ENCODE assay signal across 20 cellular contexts in the genomic region with DNA sequence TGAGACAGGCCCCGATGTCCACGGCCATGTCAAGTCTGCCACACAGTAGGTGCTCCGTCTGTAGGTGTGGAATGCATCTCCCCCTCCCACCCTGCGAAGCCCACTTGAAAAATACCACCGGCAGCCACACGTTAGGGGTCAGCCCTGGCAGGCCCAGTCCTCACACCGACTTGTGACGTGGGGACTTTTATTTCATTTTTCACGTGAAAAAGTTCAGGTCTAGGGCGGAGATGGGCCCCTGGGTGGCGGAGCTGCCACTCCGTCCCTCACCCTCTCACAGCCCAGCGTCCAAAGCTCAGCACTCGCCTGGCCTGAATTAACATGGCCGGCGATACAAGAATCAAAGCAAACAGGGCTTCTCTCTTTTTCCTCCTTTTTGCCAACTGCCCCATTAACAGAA. TPM values are rescaled to one million over a fixed set of nuclear protein-coding genes. Genes with fewer than 3 reads are reported as not detected.
"Had no signal": no experiment of that assay in that cellular context is flagged by ENCODE, and none has a peak within 500 bp of the region (broad histone marks: within the 10 kb centered on the region; RNA-seq: fewer than 3 reads in every experiment).

No MANE protein-coding gene starts in this region.

- H3K4me3 ChIP-seq: lower lobe of right lung, tibial artery, vagina had no signal

- DNase-seq: activated B cell treated with CpG ODN at 0.5 μM for 24 hours; activated CD4-positive, alpha-beta T cell treated with anti-CD3 and anti-CD28 coated beads, Interleukin-2, amount 10 ng/mL, durations not matched to agents 7 days and 5 days; activated naive CD8-positive, alpha-beta T cell treated with anti-CD3 and anti-CD28 coated beads for 36 hours; brain microvascular endothelial cell; cerebellar nuclear complex; dermis blood vessel endothelial cell; effector memory CD8-positive, alpha-beta T cell; foreskin keratinocyte; left cardiac atrium; lower lobe of right lung; nephron progenitor cell; stimulated activated CD4-positive, alpha-beta T cell treated with anti-CD3 and anti-CD28 coated beads, Interleukin-1b, Interleukin-23, amount 100 ng/mL, for 48 hours; SW 1271; tibial artery had no signal

- ATAC-seq: effector memory CD8-positive, alpha-beta T cell; foreskin keratinocyte; lower lobe of right lung; sciatic nerve had no signal

- H3K9me3 ChIP-seq: lower lobe of right lung, tibial artery, vagina had no signal

- H3K27ac ChIP-seq: brain microvascular endothelial cell, foreskin keratinocyte, lower lobe of right lung, vagina had no signal

- H3K27me3 ChIP-seq: brain microvascular endothelial cell, foreskin keratinocyte, tibial artery, vagina had no signal

- FAIRE-seq: TTC549 had no signal

- H3K36me3 ChIP-seq: brain microvascular endothelial cell, lower lobe of right lung, tibial artery, vagina had no signal

RNA-seq across cellular contexts. Expression of a gene that starts 3.8 kb away (rescaled TPM):
- total RNA-seq: activated CD4-positive, alpha-beta T cell treated with anti-CD3 and anti-CD28 coated beads, Interleukin-2, amount 10 ng/mL, durations not matched to agents 7 days and 5 days; activated naive CD8-positive, alpha-beta T cell treated with anti-CD3 and anti-CD28 coated beads for 36 hours; activated T-helper 1 cell treated with anti-CD3 and anti-CD28 coated beads, Interleukin-12 subunit alpha, Interleukin-12 subunit beta, Interleukin-2, Interleukin-4 antibody, amounts not matched to agents 30 ng/mL and 10 ng/mL and 1 ng/mL, durations not matched to agents 14 hours and 24 hours and 36 hours; dermis blood vessel endothelial cell; foreskin keratinocyte; mesothelial cell of epicardium; T-helper 2 cell treated with Interferon-gamma antibody and Interleukin-4, amounts not matched to agents 100 ng/mL and 5 ng/mL, for 36 hours; vagina had no signal
- polyA plus RNA-seq: foreskin keratinocyte had no signal
